In the genomic region with DNA sequence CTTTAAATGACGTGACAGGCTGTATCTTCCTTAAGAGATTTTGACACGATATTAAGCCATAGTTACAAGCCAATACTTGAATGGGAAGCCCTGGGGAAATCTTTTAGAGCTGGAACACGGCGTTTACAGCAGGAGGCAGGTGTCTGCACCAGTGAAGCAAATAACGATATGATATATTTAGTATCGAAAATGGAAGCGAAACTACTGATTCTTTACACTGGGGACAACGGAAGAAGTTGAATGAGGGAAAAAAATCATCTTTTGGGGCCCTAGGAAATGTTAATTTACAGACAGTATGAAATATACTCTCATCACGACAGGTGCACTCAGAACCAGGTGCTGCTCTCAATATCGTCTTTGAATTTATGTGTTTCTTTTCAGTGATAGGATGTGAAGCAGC, we compare ENCODE assay signal across 9 cellular contexts.
DNase-seq lines count a peak whose midpoint lies in the region; ATAC-seq and TF ChIP-seq lines count a peak whose summit lies in the region.
"Had no signal": no experiment of that assay in that cellular context is flagged by ENCODE, and none has a peak within 500 bp of the region (broad histone marks: within the 10 kb centered on the region; RNA-seq: fewer than 3 reads in every experiment).

No MANE protein-coding gene starts in this region.

- peak; percentile 68 for ATAC-seq in GM18873 (IDR thresholded peaks at IDR 0.05; ENCODE audit: low FRiP score, unreplicated experiment)
- ATAC-seq in HG02623 (IDR thresholded peaks at IDR 0.05; ENCODE audit: unreplicated experiment) = peak; percentile 80

- no peaks in the 10 kb centered on the region for H3K27me3 Mint-ChIP-seq in IgD-negative memory B cell
- no peaks in the 10 kb centered on the region for H3K27me3 Mint-ChIP-seq in Caco-2 (ENCODE audit: insufficient read depth, unreplicated experiment)

- TF ChIP-seq CTCF in BE2C (IDR thresholded peaks at IDR 0.05; ENCODE audit: low read depth, low read length) = no peak
- TF ChIP-seq CTCF in Caco-2 (IDR thresholded peaks at IDR 0.05; ENCODE audit: insufficient read depth in 1 of 2, low read depth in 1 of 2, low read length in 1 of 2, severe bottlenecking in 1 of 2, unreplicated experiment in 1 of 2) = no peak

- H3K4me1 Mint-ChIP-seq in IgD-negative memory B cell (peaks cover 0 to 3% (median 0%) of the 10 kb centered on the region in 3 donors), Caco-2 (ENCODE audit: low read depth, unreplicated experiment) (no peaks in the 10 kb centered on the region)

- H3K27ac Mint-ChIP-seq in IgD-negative memory B cell (no peak overlapping the region), Caco-2 (ENCODE audit: unreplicated experiment) (no peak overlapping the region)

- DNase-seq in RPMI8226 (peak; percentile 81), BE2C (no peak), NCI-H526 (lab: John Stamatoyannopoulos, UW) (no peak), Caco-2 (no peak), retina (no peak)
- DNase-seq: stimulated activated CD4-positive, alpha-beta T cell treated with anti-CD3 and anti-CD28 coated beads, Interleukin-2, amount 100 ng/mL, for 48 hours had no signal

- H3K4me3 Mint-ChIP-seq in IgD-negative memory B cell = peak overlapping the region in 3 of 4 donors; percentile 0 to 75 (median 30)
- H3K4me3 Mint-ChIP-seq in Caco-2 (ENCODE audit: unreplicated experiment) = no peak overlapping the region

- H3K9me3 ChIP-seq in BE2C (no peaks in the 10 kb centered on the region; the same call in 1 of the 2 replicates), Caco-2 (no peaks in the 10 kb centered on the region)

- H3K4me1 ChIP-seq in BE2C (no peaks in the 10 kb centered on the region), Caco-2 (no peaks in the 10 kb centered on the region)

- H3K4me3 ChIP-seq in BE2C (ENCODE audit: low read depth, low read length) (no peak overlapping the region), Caco-2 (ENCODE audit: low read depth, low read length) (no peak overlapping the region)

- H3K27me3 ChIP-seq in BE2C (no peaks in the 10 kb centered on the region), Caco-2 (replicated peaks; ENCODE audit: control insufficient read depth, insufficient read depth, low read length) (no peaks in the 10 kb centered on the region)

- H3K36me3 ChIP-seq in BE2C = no peaks in the 10 kb centered on the region
- no peaks in the 10 kb centered on the region for H3K36me3 ChIP-seq in Caco-2 (ENCODE audit: control insufficient read depth, insufficient read depth, low read length)

- CTCF ChIA-PET in Caco-2 (lab: Charles Lee) = no interaction called here

- no TSS peak for BruUV-seq in Caco-2 (replicated peaks; lab: Mats Ljungman, UMichigan)

- POLR2A ChIA-PET in Caco-2 (lab: Charles Lee) = no interaction called here

- H3K36me3 Mint-ChIP-seq in IgD-negative memory B cell = no peaks in the 10 kb centered on the region
- H3K36me3 Mint-ChIP-seq in Caco-2 (ENCODE audit: insufficient read depth, unreplicated experiment) = no peaks in the 10 kb centered on the region

- intact Hi-C loops in Caco-2 (cut with micrococcal nuclease; ENCODE audit: unreplicated experiment) = no loop called here

- H3K9me3 Mint-ChIP-seq in IgD-negative memory B cell (peaks cover 0 to 15% (median 3%) of the 10 kb centered on the region in 3 donors), Caco-2 (ENCODE audit: unreplicated experiment) (no peaks in the 10 kb centered on the region)
